Comparison of ENCODE assay signal across 19 cellular contexts in genomic region chr1:110617589-110617988, GRCh38. TPM values are rescaled to one million over a fixed set of nuclear protein-coding genes. Genes with fewer than 3 reads are reported as not detected.
DNase-seq lines count a peak whose midpoint lies in the region; ATAC-seq, FAIRE-seq and TF ChIP-seq lines count a peak whose summit lies in the region.
"Had no signal": no experiment of that assay in that cellular context is flagged by ENCODE, and none has a peak within 500 bp of the region (broad histone marks: within the 10 kb centered on the region; RNA-seq: fewer than 3 reads in every experiment).

No MANE protein-coding gene starts in this region.

- H4K20me1 ChIP-seq in K562 (replicated peaks; ENCODE audit: control insufficient read depth, insufficient read depth, low read length), result no peaks in the 10 kb centered on the region; the same call in 1 of the 2 replicates
- H4K20me1 ChIP-seq: BLaER1 treated with 17β-estradiol and CSF1 and Interleukin-3, amounts not matched to agents 10 nM and 100 nM had no signal

- POLR2A ChIA-PET in CD4-positive, alpha-beta T cell (lab: Charles Lee), result no interaction called here
- POLR2A ChIA-PET in K562 (lab: Yijun Ruan, JAX), result interaction anchor here (0.6 kb wide), 1 partner anchor 383 kb away, joined by 3 read pairs; no protein-coding TSS in a partner anchor
- POLR2A ChIA-PET in naive thymus-derived CD8-positive, alpha-beta T cell (lab: Charles Lee), result interaction anchor here (2.4 to 3.3 kb wide), 2 partner anchors 11 to 166 kb away, joined by 8 to 13 read pairs; partner anchors contain the start of gene KCNA2

- peaks cover 8% of the 10 kb centered on the region for H3K36me3 Mint-ChIP-seq in CD4-positive, alpha-beta T cell (ENCODE audit: low read depth)
- no peaks in the 10 kb centered on the region for H3K36me3 Mint-ChIP-seq in naive thymus-derived CD8-positive, alpha-beta T cell

- H3K9me3 Mint-ChIP-seq in CD4-positive, alpha-beta T cell, result no peaks in the 10 kb centered on the region
- H3K9me3 Mint-ChIP-seq in naive thymus-derived CD8-positive, alpha-beta T cell, result peaks cover 0 to 2% (median 0%) of the 10 kb centered on the region in 9 donors

- no peak for ATAC-seq in CD4-positive, alpha-beta T cell (ENCODE audit: poor library complexity)
- ATAC-seq in K562, result no peak
- ATAC-seq in naive thymus-derived CD8-positive, alpha-beta T cell, result no peak
- no peak for ATAC-seq in HG03025 (IDR thresholded peaks at IDR 0.05; ENCODE audit: low FRiP score, unreplicated experiment)
- ATAC-seq: A549, HCT116 had no signal

- H3K27me3 Mint-ChIP-seq in CD4-positive, alpha-beta T cell, result no peaks in the 10 kb centered on the region
- no peaks in the 10 kb centered on the region for H3K27me3 Mint-ChIP-seq in naive thymus-derived CD8-positive, alpha-beta T cell

- H3K79me2 ChIP-seq in K562 (ENCODE audit: control insufficient read depth, insufficient read depth, low read length), result no peaks in the 10 kb centered on the region

- H3K27ac ChIP-seq in CD4-positive, alpha-beta T cell (ENCODE audit: low read depth, low read length), result no peak overlapping the region
- H3K27ac ChIP-seq in K562 (ENCODE audit: extremely low read depth, low read depth, low read length), result no peak overlapping the region
- H3K27ac ChIP-seq: BLaER1 treated with 17β-estradiol and CSF1 and Interleukin-3, amounts not matched to agents 10 nM and 100 nM had no signal

- H3K4me3 Mint-ChIP-seq in CD4-positive, alpha-beta T cell, result no peak overlapping the region
- H3K4me3 Mint-ChIP-seq in naive thymus-derived CD8-positive, alpha-beta T cell, result peak overlapping the region in 5 of 10 donors; percentile 24 to 51 (median 43)

- intact Hi-C loops in CD4-positive, alpha-beta T cell (cut with DNase I, micrococcal nuclease), result loop anchor here (5.0 to 10.0 kb wide), 5 partner anchors 93 to 717 kb away; partner anchors contain the start of gene KCNC4 (in 1 of the 2)
- intact Hi-C loops in K562 (cut with micrococcal nuclease), result loop anchor here (2.0 to 5.0 kb wide), 2 partner anchors 63 to 375 kb away; no protein-coding TSS in a partner anchor

- H3K4me1 Mint-ChIP-seq in CD4-positive, alpha-beta T cell (ENCODE audit: low read depth), result peaks cover 46% of the 10 kb centered on the region
- H3K4me1 Mint-ChIP-seq in naive thymus-derived CD8-positive, alpha-beta T cell, result peaks cover 29 to 50% (median 38%) of the 10 kb centered on the region in 4 donors

- peak; percentile 41 for DNase-seq in activated CD8-positive, alpha-beta memory T cell treated with anti-CD3 and anti-CD28 coated beads, Interleukin-2, amount 50 U/mL, for 48 hours
- DNase-seq in activated CD8-positive, alpha-beta memory T cell treated with anti-CD3 and anti-CD28 coated beads for 24 hours, result no peak
- no peak for DNase-seq in CD4-positive, alpha-beta T cell
- DNase-seq in K562 (ENCODE audit: extremely low read depth in 1 of 4, low spot score in 3 of 4), result no peak
- no peak for DNase-seq in naive thymus-derived CD8-positive, alpha-beta T cell
- no peak for DNase-seq in NK-92 treated with Interleukin-12 subunit alpha and Interleukin-12 subunit beta, amount 100 ng/mL, for 24 hours (lab: John Stamatoyannopoulos, UW)
- DNase-seq: DMS 273 treated with DMSO at 0.1 percent for 48 hours, DND-41, GOT3, KG1, NCI-H1105 treated with DMSO at 0.1 percent for 48 hours, NCI-H1694, SHP77 had no signal

- TF ChIP-seq RAD21 in K562 (CRISPR knock-in tag; conservative IDR thresholded peaks at IDR 0.05 in 1 of 2, IDR thresholded peaks at IDR 0.05 in 1 of 2), result no peak

- no peak for FAIRE-seq in K562 (lab: Jason Lieb, UNC)
- FAIRE-seq: A549 had no signal

- CTCF ChIA-PET in CD4-positive, alpha-beta T cell (lab: Charles Lee), result interaction anchor here (1.7 to 3.5 kb wide), 2 partner anchors 147 to 148 kb away, joined by 7 to 102 read pairs; no protein-coding TSS in a partner anchor
- CTCF ChIA-PET in K562 (lab: Yijun Ruan, JAX; ENCODE audit: low intra/inter-chr PET ratio), result interaction anchor here (2.8 kb wide), 1 partner anchor 93 kb away, joined by 17 read pairs; no protein-coding TSS in a partner anchor

- no peak for TF ChIP-seq CTCF in CD4-positive, alpha-beta T cell (IDR thresholded peaks at IDR 0.05)
- no peak for TF ChIP-seq CTCF in K562 (IDR thresholded peaks at IDR 0.05 in 2 of 3, conservative IDR thresholded peaks at IDR 0.05 in 1 of 3; ENCODE audit: insufficient read depth in 2 of 3, low read depth in 1 of 3, low read length in 3 of 3)

- no peaks in the 10 kb centered on the region for H3K36me3 ChIP-seq in K562 (ENCODE audit: control insufficient read depth, insufficient read depth, low read length)
- H3K36me3 ChIP-seq: BLaER1 treated with 17β-estradiol and CSF1 and Interleukin-3, amounts not matched to agents 10 nM and 100 nM had no signal

- no peaks in the 10 kb centered on the region for H3K9me3 ChIP-seq in CD4-positive, alpha-beta T cell (ENCODE audit: control insufficient read depth, low read length)
- no peaks in the 10 kb centered on the region for H3K9me3 ChIP-seq in K562 (replicated peaks; ENCODE audit: control insufficient read depth, insufficient read depth, low read depth, low read length)
- H3K9me3 ChIP-seq: A549; BLaER1 treated with 17β-estradiol and CSF1 and Interleukin-3, amounts not matched to agents 10 nM and 100 nM had no signal

- H3K9me1 ChIP-seq in K562 (ENCODE audit: control insufficient read depth, insufficient read depth, low read length), result no peaks in the 10 kb centered on the region

- no TSS peak for BruUV-seq in K562 (replicated peaks; lab: Mats Ljungman, UMichigan)

- TF ChIP-seq POLR2A in K562 (conservative IDR thresholded peaks at IDR 0.05), result no peak

- no peak for TF ChIP-seq EP300 in K562 (IDR thresholded peaks at IDR 0.05; ENCODE audit: low read length)

- H3K4me1 ChIP-seq in K562 (replicated peaks in 1 of 2; ENCODE audit: control insufficient read depth in 2 of 2, insufficient read depth in 2 of 2, low read length in 2 of 2), result peaks cover 20 to 22% of the 10 kb centered on the region in 2 experiments

- no peak overlapping the region for H2AFZ ChIP-seq in K562 (ENCODE audit: low read depth, low read length)

- no peak overlapping the region for H3K9ac ChIP-seq in K562 (ENCODE audit: insufficient read depth in 1 of 2, low read depth in 2 of 2, low read length in 2 of 2)

- no peak overlapping the region for H3K4me2 ChIP-seq in K562 (ENCODE audit: insufficient read depth, low read length)

- no peak overlapping the region for H3K4me3 ChIP-seq in K562
- H3K4me3 ChIP-seq: A549; BLaER1 treated with 17β-estradiol and CSF1 and Interleukin-3, amounts not matched to agents 10 nM and 100 nM had no signal

- H3K27me3 ChIP-seq in CD4-positive, alpha-beta T cell (ENCODE audit: control insufficient read depth, insufficient read depth, low read length), result no peaks in the 10 kb centered on the region
- H3K27me3 ChIP-seq in K562 (ENCODE audit: control insufficient read depth in 2 of 2, insufficient read depth in 2 of 2, low read length in 2 of 2), result peaks cover 8 to 17% of the 10 kb centered on the region in 2 experiments; a peak in 4 of 5 replicates

- in situ Hi-C loops in K562 (cut with MboI), result no loop called here

- WGBS in K562 (ENCODE audit: insufficient coverage, low coverage, missing lambda C conversion rate), result 42% methylated on average over 5 of the region's 5 CpGs

- peak overlapping the region; percentile 45 for H3K27ac Mint-ChIP-seq in CD4-positive, alpha-beta T cell
- peak overlapping the region; percentile 27 to 88 (median 71) for H3K27ac Mint-ChIP-seq in naive thymus-derived CD8-positive, alpha-beta T cell

TF ChIP-seq in K562, 482 proteins besides CTCF, POLR2A, EP300 and RAD21 (continues in another document):
- peak; percentile 29 for TF ChIP-seq CREBBP (IDR thresholded peaks at IDR 0.05; ENCODE audit: low read depth, low read length)

RNA-seq across cellular contexts. Expression of gene KCNA2, which starts 11.4 kb away (rescaled TPM):
- under 1 TPM; 0.78 to 0.88 TPM for total RNA-seq in CD4-positive, alpha-beta T cell
- total RNA-seq in K562 (2011; cell fraction: chromatin; rRNA removed; ENCODE audit: low replicate concordance), result not detected in 2 replicates
- not detected in 2 replicates for total RNA-seq in K562 (2011; cell fraction: nucleolus; rRNA removed)
- not detected in 2 replicates for total RNA-seq in K562 (2011; cell fraction: nucleoplasm; rRNA removed)
- not detected in 2 replicates for total RNA-seq in K562 (2014; rRNA removed)
- total RNA-seq in K562 (2014; rRNA removed; fragmentation: Illumina TruSeq; extraction: Trizol), result not detected in 2 replicates
- total RNA-seq in K562 (2015; rRNA removed; fragmentation: Illumina TruSeq; extraction: Trizol), result not detected in 2 replicates
- not detected in 2 replicates for total RNA-seq in K562 (2021)
- not detected in 2 replicates for polyA plus RNA-seq in K562 (2011; rRNA removed)
- not detected in 2 replicates for polyA plus RNA-seq in K562 (2011; cell fraction: cytosol; rRNA removed)
- not detected in 2 replicates for polyA plus RNA-seq in K562 (2011; cell fraction: nucleus; rRNA removed)
- polyA plus RNA-seq in K562 (2012), result not detected in 2 replicates
- polyA plus RNA-seq in K562 (2014; fragmentation: Illumina TruSeq; extraction: Trizol), result not detected in 2 replicates
- not detected for polyA plus RNA-seq in K562 (2014; fragmentation: Nextera tagmentation; extraction: Ambion mirVana)
- not detected in 2 replicates for polyA plus RNA-seq in K562 (2014; rRNA removed)
- polyA minus RNA-seq in K562 (2011; rRNA and poly(A)+ RNA removed), result not detected in 2 replicates
- polyA minus RNA-seq in K562 (2011; cell fraction: cytosol; rRNA and poly(A)+ RNA removed), result not detected in 2 replicates
- not detected in 2 replicates for polyA minus RNA-seq in K562 (2011; cell fraction: nucleus; rRNA and poly(A)+ RNA removed)
- under 1 TPM; 0.22 to 0.23 TPM for total RNA-seq in naive thymus-derived CD8-positive, alpha-beta T cell
- polyA plus RNA-seq in naive thymus-derived CD8-positive, alpha-beta T cell, result not detected
- total RNA-seq: G401, NCI-H460 had no signal

RNA-seq across cellular contexts. Expression of gene KCNA3, which starts 57.2 kb away (rescaled TPM):
- 100 to 1,000 TPM; 112 to 118 TPM for total RNA-seq in CD4-positive, alpha-beta T cell
- total RNA-seq in K562 (2011; cell fraction: chromatin; rRNA removed; ENCODE audit: low replicate concordance), result not detected in 2 replicates
- not detected in 2 replicates for total RNA-seq in K562 (2011; cell fraction: nucleolus; rRNA removed)
- not detected in 2 replicates for total RNA-seq in K562 (2011; cell fraction: nucleoplasm; rRNA removed)
- total RNA-seq in K562 (2014; rRNA removed) (not detected in 2 replicates), K562 (2014; rRNA removed; fragmentation: Illumina TruSeq; extraction: Trizol) (not detected in 2 replicates), K562 (2015; rRNA removed; fragmentation: Illumina TruSeq; extraction: Trizol) (not detected in 2 replicates), K562 (2021) (0.09 TPM in 1 of 2 replicates, not detected in the other)
- polyA plus RNA-seq in K562 (2011; rRNA removed) (not detected in 2 replicates), K562 (2014; fragmentation: Illumina TruSeq; extraction: Trizol) (not detected in 2 replicates), K562 (2014; fragmentation: Nextera tagmentation; extraction: Ambion mirVana) (not detected), K562 (2014; rRNA removed) (not detected in 2 replicates)
- polyA plus RNA-seq in K562 (2011; cell fraction: cytosol; rRNA removed), result not detected in 2 replicates
- polyA plus RNA-seq in K562 (2011; cell fraction: nucleus; rRNA removed), result not detected in 2 replicates
- polyA plus RNA-seq in K562 (2012), result not detected in 2 replicates
- polyA minus RNA-seq in K562 (2011; rRNA and poly(A)+ RNA removed), result not detected in 2 replicates
- not detected in 2 replicates for polyA minus RNA-seq in K562 (2011; cell fraction: cytosol; rRNA and poly(A)+ RNA removed)
- not detected in 2 replicates for polyA minus RNA-seq in K562 (2011; cell fraction: nucleus; rRNA and poly(A)+ RNA removed)
- 10 to 100 TPM; 74.7 to 78.7 TPM for total RNA-seq in naive thymus-derived CD8-positive, alpha-beta T cell
- 10 to 100 TPM; 55.6 to 67.9 (median 66.4) TPM for polyA plus RNA-seq in naive thymus-derived CD8-positive, alpha-beta T cell
- total RNA-seq: G401, NCI-H460 had no signal
- polyA plus RNA-seq: A549 had no signal

Comparison
In these comparisons a context has a peak if more than half of its experiments do, and no peak if none do; other contexts are left out.
1. RNA of gene KCNA3, which starts 57.2 kb away (total RNA-seq): 112 to 118 TPM in CD4-positive, alpha-beta T cell and 74.7 to 78.7 TPM in naive thymus-derived CD8-positive, alpha-beta T cell; 0.09 TPM in K562; every median in the first group is over 10 times any median in the second.